In genomic region chr9:27715651-27716050, GRCh38 we compare ENCODE assay signal across 29 cellular contexts.
"Had no signal": no experiment of that assay in that cellular context is flagged by ENCODE, and none has a peak within 500 bp of the region (broad histone marks: within the 10 kb centered on the region; RNA-seq: fewer than 3 reads in every experiment).

No MANE protein-coding gene starts in this region.

- H3K36me3 Mint-ChIP-seq: memory B cell; mesothelial cell of epicardium; naive B cell; natural killer cell treated with Interleukin-12 subunit alpha and Interleukin-12 subunit beta and Interleukin-15 and Interleukin-18, amount 100 ng/mL, for 72 hours; neural progenitor cell; stimulated activated naive B cell treated with anti-CD40 and anti-IgM and Interleukin-4, amounts not matched to agents 10 μg/mL and 1 μg/mL and 100 μg/mL, for 72 hours had no signal

- H3K27me3 ChIP-seq: cardiac muscle cell, colonic mucosa, hepatocyte, neural progenitor cell, ovary, sigmoid colon, tibial nerve had no signal

- H3K9ac ChIP-seq: neural progenitor cell had no signal

- H3K27ac Mint-ChIP-seq: effector memory CD8-positive, alpha-beta T cell; memory B cell; mesothelial cell of epicardium; naive B cell; natural killer cell treated with Interleukin-12 subunit alpha and Interleukin-12 subunit beta and Interleukin-15 and Interleukin-18, amount 100 ng/mL, for 72 hours; neural progenitor cell; stimulated activated naive B cell treated with anti-CD40 and anti-IgM and Interleukin-4, amounts not matched to agents 10 μg/mL and 1 μg/mL and 100 μg/mL, for 72 hours; stimulated activated naive CD8-positive, alpha-beta T cell treated with anti-CD3 and anti-CD28 coated beads, Interleukin-15, Interleukin-2, amounts not matched to agents 100 ng/mL and 50 ng/mL, for 24 hours had no signal

- H3K27ac ChIP-seq: cardiac muscle cell, colonic mucosa, epithelial cell of prostate, gastroesophageal sphincter, heart left ventricle, hepatocyte, ovary, psoas muscle, sigmoid colon, thoracic aorta, tibial nerve had no signal

- H3K4me1 Mint-ChIP-seq: central memory CD8-positive, alpha-beta T cell; memory B cell; naive B cell; stimulated activated naive B cell treated with anti-CD40 and anti-IgM and Interleukin-4, amounts not matched to agents 10 μg/mL and 1 μg/mL and 100 μg/mL, for 72 hours had no signal

- H3K4me1 ChIP-seq: colonic mucosa, gastroesophageal sphincter, heart left ventricle, psoas muscle, sigmoid colon, tibial nerve had no signal

- H3K4me3 ChIP-seq: cardiac muscle cell, colonic mucosa, gastroesophageal sphincter, heart left ventricle, hepatocyte, lung, mucosa of descending colon, neural progenitor cell, ovary, psoas muscle, sigmoid colon, thoracic aorta, tibial nerve had no signal

- H3K4me2 ChIP-seq: hepatocyte had no signal

- H3K9me3 ChIP-seq: colonic mucosa, gastroesophageal sphincter, heart left ventricle, mucosa of descending colon, ovary, psoas muscle, sigmoid colon, thoracic aorta, tibial nerve had no signal

- H3K79me2 ChIP-seq: hepatocyte had no signal

- H3K9me3 Mint-ChIP-seq: memory B cell; stimulated activated naive B cell treated with anti-CD40 and anti-IgM and Interleukin-4, amounts not matched to agents 10 μg/mL and 1 μg/mL and 100 μg/mL, for 72 hours; stimulated activated naive CD8-positive, alpha-beta T cell treated with anti-CD3 and anti-CD28 coated beads, Interleukin-15, Interleukin-2, amounts not matched to agents 100 ng/mL and 50 ng/mL, for 24 hours had no signal

- H3K4me3 Mint-ChIP-seq: central memory CD8-positive, alpha-beta T cell; effector memory CD8-positive, alpha-beta T cell; memory B cell; mesothelial cell of epicardium; naive B cell; natural killer cell treated with Interleukin-12 subunit alpha and Interleukin-12 subunit beta and Interleukin-15 and Interleukin-18, amount 100 ng/mL, for 72 hours; neural progenitor cell; stimulated activated naive B cell treated with anti-CD40 and anti-IgM and Interleukin-4, amounts not matched to agents 10 μg/mL and 1 μg/mL and 100 μg/mL, for 72 hours; stimulated activated naive CD8-positive, alpha-beta T cell treated with anti-CD3 and anti-CD28 coated beads, Interleukin-15, Interleukin-2, amounts not matched to agents 100 ng/mL and 50 ng/mL, for 24 hours had no signal

- ATAC-seq: effector memory CD8-positive, alpha-beta T cell; esophagus mucosa; gastroesophageal sphincter; heart left ventricle; mucosa of descending colon; natural killer cell treated with Interleukin-12 subunit alpha and Interleukin-12 subunit beta and Interleukin-15 and Interleukin-18, amount 100 ng/mL, for 72 hours; psoas muscle; right cardiac atrium; stimulated activated naive B cell treated with anti-CD40 and anti-IgM and Interleukin-4, amounts not matched to agents 10 μg/mL and 1 μg/mL and 100 μg/mL, for 72 hours had no signal

- DNase-seq: colonic mucosa; dermis blood vessel endothelial cell; effector memory CD8-positive, alpha-beta T cell; foreskin fibroblast; heart left ventricle; naive B cell; nucleus accumbens; ovary; psoas muscle; right cardiac atrium; sigmoid colon; stimulated activated CD4-positive, alpha-beta T cell treated with anti-CD3 and anti-CD28 coated beads, Interleukin-2, amount 100 ng/mL, for 24 hours; stimulated activated CD4-positive, alpha-beta T cell treated with anti-CD3 and anti-CD28 coated beads, Interleukin-4, amount 100 ng/mL, for 24 hours; stimulated activated naive B cell treated with anti-CD40 and anti-IgM and Interleukin-4, amounts not matched to agents 10 μg/mL and 1 μg/mL and 100 μg/mL, for 72 hours had no signal

- H3K36me3 ChIP-seq: cardiac muscle cell, colonic mucosa, gastroesophageal sphincter, heart left ventricle, neural progenitor cell, ovary, sigmoid colon, thoracic aorta, tibial nerve had no signal
